In genomic region chr11:98260983-98261382, GRCh38 we compare ENCODE assay signal across 23 cellular contexts.
A peak's percentile ranks its signal among the peaks of the same experiment; 100 is the strongest.
DNase-seq lines count a peak whose midpoint lies in the region; ATAC-seq and TF ChIP-seq lines count a peak whose summit lies in the region.
"Had no signal": no experiment of that assay in that cellular context is flagged by ENCODE, and none has a peak within 500 bp of the region (broad histone marks: within the 10 kb centered on the region; RNA-seq: fewer than 3 reads in every experiment).

No MANE protein-coding gene starts in this region.

- no peak overlapping the region for H3K9ac ChIP-seq in neural progenitor cell

- H3K27ac Mint-ChIP-seq in neural progenitor cell: no peak overlapping the region
- H3K27ac Mint-ChIP-seq in effector memory CD8-positive, alpha-beta T cell: no peak overlapping the region
- H3K27ac Mint-ChIP-seq: activated naive CD4-positive, alpha-beta T cell treated with anti-CD3 and anti-CD28 coated beads, Interleukin-2, amount 10 ng/mL, durations not matched to agents 7 days and 5 days; IgD-negative memory B cell had no signal

- DNase-seq in ELR (ENCODE audit: low read depth): peak; percentile 25
- peak; percentile 11 for DNase-seq in NAMALWA (ENCODE audit: low spot score)
- DNase-seq in cardiac fibroblast (ENCODE audit: low read depth in 2 of 2): peak; percentile 2 to 9
- DNase-seq in neural progenitor cell (ENCODE audit: low spot score): no peak
- DNase-seq in effector memory CD8-positive, alpha-beta T cell: no peak
- DNase-seq: activated CD4-positive, alpha-beta T cell treated with anti-CD3 and anti-CD28 coated beads, Interleukin-2, amount 50 U/mL, for 48 hours; activated naive CD4-positive, alpha-beta T cell treated with anti-CD3 and anti-CD28 coated beads, Interleukin-2, amount 10 ng/mL, durations not matched to agents 7 days and 5 days; C1 segment of cervical spinal cord; cortex of kidney; DMS153; left ventricle myocardium superior; NCI-H1105 treated with DMSO at 0.1 percent for 48 hours; nucleus accumbens; stimulated activated naive CD4-positive, alpha-beta T cell; SW 1271; tibial artery had no signal

- no peaks in the 10 kb centered on the region for H3K9me3 ChIP-seq in neural progenitor cell (ENCODE audit: low read depth)
- H3K9me3 ChIP-seq: ascending aorta, right atrium auricular region, tibial artery had no signal

- no peak overlapping the region for H3K4me3 ChIP-seq in cardiac fibroblast (replicated peaks in 1 of 2; ENCODE audit: low read depth in 2 of 2, low read length in 2 of 2)
- H3K4me3 ChIP-seq in neural progenitor cell: no peak overlapping the region
- H3K4me3 ChIP-seq: ascending aorta, right atrium auricular region, tibial artery had no signal

- H3K4me1 Mint-ChIP-seq in neural progenitor cell: no peaks in the 10 kb centered on the region
- no peaks in the 10 kb centered on the region for H3K4me1 Mint-ChIP-seq in effector memory CD8-positive, alpha-beta T cell (ENCODE audit: low read depth in 2 of 2)
- H3K4me1 Mint-ChIP-seq: activated naive CD4-positive, alpha-beta T cell treated with anti-CD3 and anti-CD28 coated beads, Interleukin-2, amount 10 ng/mL, durations not matched to agents 7 days and 5 days had no signal

- no peaks in the 10 kb centered on the region for H3F3A ChIP-seq in neural progenitor cell (ENCODE audit: low read depth)

- ATAC-seq in GM19351 (IDR thresholded peaks at IDR 0.05; ENCODE audit: unreplicated experiment): no peak
- no peak for ATAC-seq in effector memory CD8-positive, alpha-beta T cell (replicated peaks)
- ATAC-seq in GM21360 (IDR thresholded peaks at IDR 0.05; ENCODE audit: unreplicated experiment): no peak
- no peak for ATAC-seq in GM18505 (IDR thresholded peaks at IDR 0.05; ENCODE audit: unreplicated experiment)
- ATAC-seq: left ventricle myocardium superior had no signal

- H2AFZ ChIP-seq in neural progenitor cell (replicated peaks): no peak overlapping the region

- H3K27me3 ChIP-seq in neural progenitor cell: no peaks in the 10 kb centered on the region
- H3K27me3 ChIP-seq: ascending aorta, right atrium auricular region, tibial artery had no signal

- H3K27me3 Mint-ChIP-seq in neural progenitor cell (ENCODE audit: insufficient read depth, low read depth): no peaks in the 10 kb centered on the region
- no peaks in the 10 kb centered on the region for H3K27me3 Mint-ChIP-seq in effector memory CD8-positive, alpha-beta T cell
- H3K27me3 Mint-ChIP-seq: activated naive CD4-positive, alpha-beta T cell treated with anti-CD3 and anti-CD28 coated beads, Interleukin-2, amount 10 ng/mL, durations not matched to agents 7 days and 5 days; IgD-negative memory B cell had no signal

- H4K20me1 ChIP-seq in neural progenitor cell (ENCODE audit: low read depth): no peaks in the 10 kb centered on the region

- peak; percentile 39 for TF ChIP-seq CTCF in cardiac fibroblast (IDR thresholded peaks at IDR 0.05; ENCODE audit: low read depth, low read length)
- peak; percentile 38 for TF ChIP-seq CTCF in neural progenitor cell (IDR thresholded peaks at IDR 0.05)

- no peak overlapping the region for H3K4me3 Mint-ChIP-seq in neural progenitor cell
- no peak overlapping the region for H3K4me3 Mint-ChIP-seq in effector memory CD8-positive, alpha-beta T cell
- H3K4me3 Mint-ChIP-seq: activated naive CD4-positive, alpha-beta T cell treated with anti-CD3 and anti-CD28 coated beads, Interleukin-2, amount 10 ng/mL, durations not matched to agents 7 days and 5 days had no signal

- TF ChIP-seq POLR2A in GM18505 (IDR thresholded peaks at IDR 0.05; ENCODE audit: borderline replicate concordance, extremely low read depth, insufficient read depth, insufficient read length): no peak

- no peaks in the 10 kb centered on the region for H3K79me2 ChIP-seq in neural progenitor cell (ENCODE audit: low read depth)

- no peaks in the 10 kb centered on the region for H3K4me1 ChIP-seq in neural progenitor cell
- H3K4me1 ChIP-seq: ascending aorta, right atrium auricular region, tibial artery had no signal

- H3K27ac ChIP-seq in neural progenitor cell: no peak overlapping the region
- H3K27ac ChIP-seq: ascending aorta, HL-60, right atrium auricular region, tibial artery had no signal

- H3K9me3 Mint-ChIP-seq in neural progenitor cell: peaks cover 3% of the 10 kb centered on the region
- H3K9me3 Mint-ChIP-seq in effector memory CD8-positive, alpha-beta T cell: peaks cover 3 to 28% of the 10 kb centered on the region in 2 donors

- no peaks in the 10 kb centered on the region for H3K36me3 ChIP-seq in neural progenitor cell
- H3K36me3 ChIP-seq: ascending aorta, right atrium auricular region, tibial artery had no signal

- no peaks in the 10 kb centered on the region for H3K36me3 Mint-ChIP-seq in neural progenitor cell
- H3K36me3 Mint-ChIP-seq in effector memory CD8-positive, alpha-beta T cell (ENCODE audit: insufficient read depth): no peaks in the 10 kb centered on the region
- H3K36me3 Mint-ChIP-seq: activated naive CD4-positive, alpha-beta T cell treated with anti-CD3 and anti-CD28 coated beads, Interleukin-2, amount 10 ng/mL, durations not matched to agents 7 days and 5 days; IgD-negative memory B cell had no signal

- H3K4me2 ChIP-seq in neural progenitor cell: no peak overlapping the region

Comparison
In these comparisons a context has a peak if more than half of its experiments do, and no peak if none do; other contexts are left out.
1. DNase-seq: peak in ELR (single experiment), NAMALWA (single experiment) and cardiac fibroblast (2 of 2); none in neural progenitor cell (single experiment) and effector memory CD8-positive, alpha-beta T cell (0 of 3).